21 cellular contexts compared by ENCODE assay signal in genomic region chr10:37552881-37553280, GRCh38.
"Had no signal": no experiment of that assay in that cellular context is flagged by ENCODE, and none has a peak within 500 bp of the region (broad histone marks: within the 10 kb centered on the region; RNA-seq: fewer than 3 reads in every experiment).

No MANE protein-coding gene starts in this region.

- DNase-seq: dorsolateral prefrontal cortex; effector CD4-positive, alpha-beta T cell; foreskin melanocyte; glutamatergic neuron; lower lobe of right lung; natural killer cell; pancreas; retina; stimulated activated CD4-positive, alpha-beta T cell treated with anti-CD3 and anti-CD28 coated beads, Interleukin-2, amount 100 ng/mL, for 24 hours; stimulated activated CD4-positive, alpha-beta T cell treated with anti-CD3 and anti-CD28 coated beads, Interleukin-4, amount 100 ng/mL, for 24 hours; stimulated activated naive CD4-positive, alpha-beta T cell treated with Interleukin-2 at 50 U/mL for 16 hours; stomach; thyroid gland; trophoblast cell had no signal

- H3K36me3 ChIP-seq: lower lobe of right lung, neutrophil, pancreas, stomach, thyroid gland, vagina had no signal

- H3K27me3 ChIP-seq: neutrophil, pancreas, stomach, thyroid gland, vagina had no signal

- H3K4me3 ChIP-seq: dorsolateral prefrontal cortex, lower lobe of right lung, pancreas, stomach, thyroid gland, vagina had no signal

- H3K9me3 ChIP-seq: lower lobe of right lung, neutrophil, pancreas, thyroid gland, vagina had no signal

- H3K4me1 ChIP-seq: lower lobe of right lung, pancreas, stomach, thyroid gland, vagina had no signal

- ATAC-seq: esophagus mucosa; left lobe of liver; lower lobe of right lung; natural killer cell; pancreas; sciatic nerve; stimulated activated effector memory CD8-positive, alpha-beta T cell treated with anti-CD3 and anti-CD28 coated beads, Interleukin-12 subunit alpha, Interleukin-12 subunit beta, amount 100 ng/mL, for 72 hours had no signal

- H3K27ac ChIP-seq: dorsolateral prefrontal cortex, epithelial cell of prostate, lower lobe of right lung, neutrophil, pancreas, stomach, thyroid gland, vagina had no signal
